1 cellular context compared by ENCODE assay signal in the genomic region with DNA sequence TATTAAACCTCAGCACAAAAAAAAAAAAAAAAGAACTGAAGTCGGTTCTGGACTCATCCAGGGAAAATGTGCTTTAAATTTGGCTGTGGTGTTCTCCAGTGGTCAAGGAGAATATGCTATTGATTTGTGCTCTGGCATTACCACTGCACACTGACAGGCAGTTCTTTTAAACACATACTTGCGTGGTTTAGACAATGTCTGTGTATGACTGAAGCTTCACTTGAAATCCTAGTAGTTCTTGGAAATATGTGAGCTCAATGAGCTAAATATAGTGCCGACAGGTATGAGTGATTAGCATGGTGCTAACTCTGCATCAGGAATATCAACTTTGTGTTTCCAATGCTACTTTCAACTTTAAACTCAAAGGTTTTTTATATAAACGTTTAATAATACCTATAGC.
TF ChIP-seq lines count a peak whose summit lies in the region.

No MANE protein-coding gene starts in this region.

TF ChIP-seq in GM23338, 12 proteins besides CTCF, POLR2A, EP300 and RAD21 (continued from another document):
- TF ChIP-seq, protein P1, sequence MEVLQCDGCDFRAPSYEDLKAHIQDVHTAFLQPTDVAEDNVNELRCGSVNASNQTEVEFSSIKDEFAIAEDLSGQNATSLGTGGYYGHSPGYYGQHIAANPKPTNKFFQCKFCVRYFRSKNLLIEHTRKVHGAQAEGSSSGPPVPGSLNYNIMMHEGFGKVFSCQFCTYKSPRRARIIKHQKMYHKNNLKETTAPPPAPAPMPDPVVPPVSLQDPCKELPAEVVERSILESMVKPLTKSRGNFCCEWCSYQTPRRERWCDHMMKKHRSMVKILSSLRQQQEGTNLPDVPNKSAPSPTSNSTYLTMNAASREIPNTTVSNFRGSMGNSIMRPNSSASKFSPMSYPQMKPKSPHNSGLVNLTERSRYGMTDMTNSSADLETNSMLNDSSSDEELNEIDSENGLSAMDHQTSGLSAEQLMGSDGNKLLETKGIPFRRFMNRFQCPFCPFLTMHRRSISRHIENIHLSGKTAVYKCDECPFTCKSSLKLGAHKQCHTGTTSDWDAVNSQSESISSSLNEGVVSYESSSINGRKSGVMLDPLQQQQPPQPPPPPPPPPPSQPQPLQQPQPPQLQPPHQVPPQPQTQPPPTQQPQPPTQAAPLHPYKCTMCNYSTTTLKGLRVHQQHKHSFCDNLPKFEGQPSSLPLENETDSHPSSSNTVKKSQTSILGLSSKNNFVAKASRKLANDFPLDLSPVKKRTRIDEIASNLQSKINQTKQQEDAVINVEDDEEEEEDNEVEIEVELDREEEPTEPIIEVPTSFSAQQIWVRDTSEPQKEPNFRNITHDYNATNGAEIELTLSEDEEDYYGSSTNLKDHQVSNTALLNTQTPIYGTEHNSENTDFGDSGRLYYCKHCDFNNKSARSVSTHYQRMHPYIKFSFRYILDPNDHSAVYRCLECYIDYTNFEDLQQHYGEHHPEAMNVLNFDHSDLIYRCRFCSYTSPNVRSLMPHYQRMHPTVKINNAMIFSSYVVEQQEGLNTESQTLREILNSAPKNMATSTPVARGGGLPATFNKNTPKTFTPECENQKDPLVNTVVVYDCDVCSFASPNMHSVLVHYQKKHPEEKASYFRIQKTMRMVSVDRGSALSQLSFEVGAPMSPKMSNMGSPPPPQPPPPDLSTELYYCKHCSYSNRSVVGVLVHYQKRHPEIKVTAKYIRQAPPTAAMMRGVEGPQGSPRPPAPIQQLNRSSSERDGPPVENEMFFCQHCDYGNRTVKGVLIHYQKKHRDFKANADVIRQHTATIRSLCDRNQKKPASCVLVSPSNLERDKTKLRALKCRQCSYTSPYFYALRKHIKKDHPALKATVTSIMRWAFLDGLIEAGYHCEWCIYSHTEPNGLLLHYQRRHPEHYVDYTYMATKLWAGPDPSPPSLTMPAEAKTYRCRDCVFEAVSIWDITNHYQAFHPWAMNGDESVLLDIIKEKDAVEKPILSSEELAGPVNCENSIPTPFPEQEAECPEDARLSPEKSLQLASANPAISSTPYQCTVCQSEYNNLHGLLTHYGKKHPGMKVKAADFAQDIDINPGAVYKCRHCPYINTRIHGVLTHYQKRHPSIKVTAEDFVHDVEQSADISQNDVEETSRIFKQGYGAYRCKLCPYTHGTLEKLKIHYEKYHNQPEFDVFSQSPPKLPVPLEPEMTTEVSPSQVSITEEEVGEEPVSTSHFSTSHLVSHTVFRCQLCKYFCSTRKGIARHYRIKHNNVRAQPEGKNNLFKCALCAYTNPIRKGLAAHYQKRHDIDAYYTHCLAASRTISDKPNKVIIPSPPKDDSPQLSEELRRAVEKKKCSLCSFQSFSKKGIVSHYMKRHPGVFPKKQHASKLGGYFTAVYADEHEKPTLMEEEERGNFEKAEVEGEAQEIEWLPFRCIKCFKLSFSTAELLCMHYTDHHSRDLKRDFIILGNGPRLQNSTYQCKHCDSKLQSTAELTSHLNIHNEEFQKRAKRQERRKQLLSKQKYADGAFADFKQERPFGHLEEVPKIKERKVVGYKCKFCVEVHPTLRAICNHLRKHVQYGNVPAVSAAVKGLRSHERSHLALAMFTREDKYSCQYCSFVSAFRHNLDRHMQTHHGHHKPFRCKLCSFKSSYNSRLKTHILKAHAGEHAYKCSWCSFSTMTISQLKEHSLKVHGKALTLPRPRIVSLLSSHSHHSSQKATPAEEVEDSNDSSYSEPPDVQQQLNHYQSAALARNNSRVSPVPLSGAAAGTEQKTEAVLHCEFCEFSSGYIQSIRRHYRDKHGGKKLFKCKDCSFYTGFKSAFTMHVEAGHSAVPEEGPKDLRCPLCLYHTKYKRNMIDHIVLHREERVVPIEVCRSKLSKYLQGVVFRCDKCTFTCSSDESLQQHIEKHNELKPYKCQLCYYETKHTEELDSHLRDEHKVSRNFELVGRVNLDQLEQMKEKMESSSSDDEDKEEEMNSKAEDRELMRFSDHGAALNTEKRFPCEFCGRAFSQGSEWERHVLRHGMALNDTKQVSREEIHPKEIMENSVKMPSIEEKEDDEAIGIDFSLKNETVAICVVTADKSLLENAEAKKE (CRISPR knock-in tag; IDR thresholded peaks at IDR 0.05) = no peak
- TF ChIP-seq STAT1 (IDR thresholded peaks at IDR 0.05; ENCODE audit: unreplicated experiment) (no peak), CREB1 (CRISPR knock-in tag; IDR thresholded peaks at IDR 0.05; ENCODE audit: low read depth) (no peak), NANOG (IDR thresholded peaks at IDR 0.05; ENCODE audit: borderline replicate concordance) (no peak), ZNF331 (CRISPR knock-in tag; IDR thresholded peaks at IDR 0.05; ENCODE audit: low read depth) (no peak), JUNB (IDR thresholded peaks at IDR 0.05; ENCODE audit: unreplicated experiment) (no peak), POLR2AphosphoS5 (IDR thresholded peaks at IDR 0.05; ENCODE audit: low read depth) (no peak), EZH2 (IDR thresholded peaks at IDR 0.05; ENCODE audit: low read depth, unreplicated experiment) (no peak), EZH2phosphoT487 (IDR thresholded peaks at IDR 0.05; ENCODE audit: unreplicated experiment) (no peak)
